In the genomic region with DNA sequence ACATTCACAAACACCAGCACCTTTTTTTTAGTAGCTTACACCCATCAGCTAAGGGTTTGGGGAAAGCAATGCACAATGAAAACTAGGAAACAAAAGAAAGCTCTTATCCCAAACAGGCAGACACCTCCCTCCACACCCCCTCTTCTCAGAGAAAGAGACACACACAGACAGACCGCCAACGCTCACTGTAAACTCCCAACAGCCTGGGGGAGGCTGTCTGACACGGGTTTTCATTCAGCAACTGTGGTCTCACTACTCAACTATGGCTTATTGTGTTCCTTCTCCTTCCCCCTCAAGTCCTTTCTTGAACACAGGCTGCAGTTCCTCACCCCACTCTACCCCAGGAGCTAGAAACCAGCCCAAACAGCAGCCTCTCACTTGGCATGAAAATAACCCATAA, we compare ENCODE assay signal across 28 cellular contexts.
DNase-seq lines count a peak whose midpoint lies in the region; ATAC-seq and TF ChIP-seq lines count a peak whose summit lies in the region.
"Had no signal": no experiment of that assay in that cellular context is flagged by ENCODE, and none has a peak within 500 bp of the region (broad histone marks: within the 10 kb centered on the region; RNA-seq: fewer than 3 reads in every experiment).

No MANE protein-coding gene starts in this region.

- no peaks in the 10 kb centered on the region for H3K36me3 Mint-ChIP-seq in activated naive CD8-positive, alpha-beta T cell
- H3K36me3 Mint-ChIP-seq in activated naive CD8-positive, alpha-beta T cell treated with anti-CD3 and anti-CD28 coated beads for 36 hours, result peaks cover 9% of the 10 kb centered on the region
- peaks cover 7% of the 10 kb centered on the region for H3K36me3 Mint-ChIP-seq in activated T-helper 17 cell treated with anti-CD3 and anti-CD28 coated beads, Interleukin-2, amount 50 U/mL, for 72 hours (ENCODE audit: low read depth)
- H3K36me3 Mint-ChIP-seq in type B pancreatic cell, result no peaks in the 10 kb centered on the region
- H3K36me3 Mint-ChIP-seq: CD4-positive, CD25-positive, alpha-beta regulatory T cell had no signal

- no peaks in the 10 kb centered on the region for H3K36me3 ChIP-seq in mesendoderm (ENCODE audit: control insufficient read depth, insufficient read depth, low read length)
- no peaks in the 10 kb centered on the region for H3K36me3 ChIP-seq in sigmoid colon
- H3K36me3 ChIP-seq: suprapubic skin had no signal

- no CpG with 5 or more reads among the region's 3 CpGs for WGBS in mesendoderm (ENCODE audit: extremely low coverage, insufficient coverage, low lambda C conversion rate)
- WGBS in sigmoid colon, 2 donors, result 77 to 82% methylated on average over 3 of the region's 3 CpGs

- H3K27me3 Mint-ChIP-seq in activated naive CD8-positive, alpha-beta T cell, result peaks cover 3% of the 10 kb centered on the region
- peaks cover 10% of the 10 kb centered on the region for H3K27me3 Mint-ChIP-seq in activated naive CD8-positive, alpha-beta T cell treated with anti-CD3 and anti-CD28 coated beads for 36 hours
- no peaks in the 10 kb centered on the region for H3K27me3 Mint-ChIP-seq in activated T-helper 17 cell treated with anti-CD3 and anti-CD28 coated beads, Interleukin-2, amount 50 U/mL, for 72 hours
- no peaks in the 10 kb centered on the region for H3K27me3 Mint-ChIP-seq in type B pancreatic cell
- H3K27me3 Mint-ChIP-seq: CD4-positive, CD25-positive, alpha-beta regulatory T cell had no signal

- no peaks in the 10 kb centered on the region for H3K27me3 ChIP-seq in mesendoderm (ENCODE audit: insufficient read depth, low read length, poor library complexity)
- no peaks in the 10 kb centered on the region for H3K27me3 ChIP-seq in sigmoid colon
- H3K27me3 ChIP-seq: suprapubic skin had no signal

- H4K8ac ChIP-seq in mesendoderm (ENCODE audit: low read depth, low read length), result no peak overlapping the region

- H3K23ac ChIP-seq in mesendoderm (ENCODE audit: low read length), result no peak overlapping the region

- H3K4me1 ChIP-seq in mesendoderm (ENCODE audit: control insufficient read depth, low read depth, low read length) (peaks cover 2% of the 10 kb centered on the region), sigmoid colon (peaks cover 0 to 21% (median 7%) of the 10 kb centered on the region in 4 donors)
- H3K4me1 ChIP-seq: psoas muscle had no signal

- H3K9ac ChIP-seq in mesendoderm (ENCODE audit: low read length), result no peak overlapping the region

- no peak overlapping the region for H2BK120ac ChIP-seq in mesendoderm (ENCODE audit: low read depth, low read length)

- H3K27ac ChIP-seq in mesendoderm (ENCODE audit: low read depth, low read length), result no peak overlapping the region
- H3K27ac ChIP-seq in sigmoid colon, result no peak overlapping the region
- H3K27ac ChIP-seq: PC-9, psoas muscle, suprapubic skin had no signal

- H3K9me3 ChIP-seq in sigmoid colon, result no peaks in the 10 kb centered on the region
- H3K9me3 ChIP-seq: psoas muscle, suprapubic skin had no signal

- no peaks in the 10 kb centered on the region for H3K79me2 ChIP-seq in mesendoderm (ENCODE audit: control insufficient read depth, insufficient read depth, low read length)

- H2BK5ac ChIP-seq in mesendoderm (ENCODE audit: low read length), result no peak overlapping the region

- peak overlapping the region; percentile 2 for H3K56ac ChIP-seq in mesendoderm (ENCODE audit: low read length)

- H3K4ac ChIP-seq in mesendoderm (ENCODE audit: low read depth, low read length), result no peak overlapping the region

- TF ChIP-seq EP300 in sigmoid colon (IDR thresholded peaks at IDR 0.05), result no peak

- no peak overlapping the region for H3K4me2 ChIP-seq in mesendoderm (ENCODE audit: low read length)
- H3K4me2 ChIP-seq: PC-9 had no signal

- no peak overlapping the region for H2AK5ac ChIP-seq in mesendoderm (ENCODE audit: low read length)

- no peak overlapping the region for H3K4me3 ChIP-seq in mesendoderm (ENCODE audit: low read length)
- H3K4me3 ChIP-seq in sigmoid colon, result no peak overlapping the region
- H3K4me3 ChIP-seq: PC-9, psoas muscle, suprapubic skin had no signal

- no peak overlapping the region for H2BK15ac ChIP-seq in mesendoderm (replicated peaks; ENCODE audit: low read depth)

- peaks cover 3% of the 10 kb centered on the region for H3K4me1 Mint-ChIP-seq in activated naive CD8-positive, alpha-beta T cell (ENCODE audit: low read depth)
- peaks cover 5% of the 10 kb centered on the region for H3K4me1 Mint-ChIP-seq in activated naive CD8-positive, alpha-beta T cell treated with anti-CD3 and anti-CD28 coated beads for 36 hours
- H3K4me1 Mint-ChIP-seq in activated T-helper 17 cell treated with anti-CD3 and anti-CD28 coated beads, Interleukin-2, amount 50 U/mL, for 72 hours, result peaks cover 23% of the 10 kb centered on the region
- H3K4me1 Mint-ChIP-seq in type B pancreatic cell (ENCODE audit: unreplicated experiment), result peaks cover 21% of the 10 kb centered on the region
- H3K4me1 Mint-ChIP-seq: CD4-positive, CD25-positive, alpha-beta regulatory T cell had no signal

- no peak overlapping the region for H4K5ac ChIP-seq in mesendoderm (ENCODE audit: low read length)

- DNase-seq in activated naive CD8-positive, alpha-beta T cell treated with anti-CD3 and anti-CD28 coated beads for 36 hours, result no peak
- no peak for DNase-seq in mesendoderm
- DNase-seq in type B pancreatic cell (ENCODE audit: extremely low spot score, unreplicated experiment), result no peak
- no peak for DNase-seq in cerebellar cortex (ENCODE audit: low spot score)
- no peak for DNase-seq in activated CD8-positive, alpha-beta memory T cell treated with anti-CD3 and anti-CD28 coated beads for 24 hours
- DNase-seq in sigmoid colon, result no peak
- DNase-seq: activated CD4-positive, alpha-beta T cell treated with anti-CD3 and anti-CD28 coated beads for 4 hours; activated effector memory CD4-positive, alpha-beta T cell treated with Interleukin-2 at 50 U/mL for 16 hours; activated T-cell treated with anti-CD3 and anti-CD28 coated beads for 4 hours; CD4-positive, CD25-positive, alpha-beta regulatory T cell; cortex of kidney; effector memory CD4-positive, alpha-beta T cell; erythroblast; kidney; naive thymus-derived CD4-positive, alpha-beta T cell; NCI-H1105; NCI-H187; NCI-H226; NCI-H526 treated with DMSO at 0.1 percent for 48 hours; occipital lobe; PC-9; psoas muscle; SHP77; stimulated activated naive CD4-positive, alpha-beta T cell had no signal

- peaks cover 4% of the 10 kb centered on the region for H3K9me3 Mint-ChIP-seq in activated naive CD8-positive, alpha-beta T cell (ENCODE audit: low read depth)
- peaks cover 7% of the 10 kb centered on the region for H3K9me3 Mint-ChIP-seq in activated naive CD8-positive, alpha-beta T cell treated with anti-CD3 and anti-CD28 coated beads for 36 hours
- peaks cover 3% of the 10 kb centered on the region for H3K9me3 Mint-ChIP-seq in activated T-helper 17 cell treated with anti-CD3 and anti-CD28 coated beads, Interleukin-2, amount 50 U/mL, for 72 hours
- no peaks in the 10 kb centered on the region for H3K9me3 Mint-ChIP-seq in type B pancreatic cell
- H3K9me3 Mint-ChIP-seq: T-helper 2 cell treated with Interferon-gamma antibody and Interleukin-4, amounts not matched to agents 5 μg/mL and 100 μg/mL, for 36 hours had no signal

- TF ChIP-seq CTCF in type B pancreatic cell (conservative IDR thresholded peaks at IDR 0.05) (no peak), sigmoid colon (IDR thresholded peaks at IDR 0.05) (no peak)

- H3K18ac ChIP-seq in mesendoderm (ENCODE audit: low read length), result no peak overlapping the region

- intact Hi-C loops in sigmoid colon (cut with DNase I), result no loop called here

- no peaks in the 10 kb centered on the region for H3K79me1 ChIP-seq in mesendoderm (ENCODE audit: low read length)

- no peak overlapping the region for H3K4me3 Mint-ChIP-seq in activated naive CD8-positive, alpha-beta T cell
- no peak overlapping the region for H3K4me3 Mint-ChIP-seq in activated naive CD8-positive, alpha-beta T cell treated with anti-CD3 and anti-CD28 coated beads for 36 hours
- peak overlapping the region; percentile 60 for H3K4me3 Mint-ChIP-seq in activated T-helper 17 cell treated with anti-CD3 and anti-CD28 coated beads, Interleukin-2, amount 50 U/mL, for 72 hours
- peak overlapping the region; percentile 63 for H3K4me3 Mint-ChIP-seq in type B pancreatic cell
- H3K4me3 Mint-ChIP-seq: CD4-positive, CD25-positive, alpha-beta regulatory T cell; naive thymus-derived CD4-positive, alpha-beta T cell; T-helper 2 cell treated with Interferon-gamma antibody and Interleukin-4, amounts not matched to agents 5 μg/mL and 100 μg/mL, for 36 hours had no signal

- peak overlapping the region; percentile 2 for H3K27ac Mint-ChIP-seq in activated naive CD8-positive, alpha-beta T cell
- H3K27ac Mint-ChIP-seq in activated naive CD8-positive, alpha-beta T cell treated with anti-CD3 and anti-CD28 coated beads for 36 hours, result no peak overlapping the region
- peak overlapping the region; percentile 67 for H3K27ac Mint-ChIP-seq in activated T-helper 17 cell treated with anti-CD3 and anti-CD28 coated beads, Interleukin-2, amount 50 U/mL, for 72 hours
- peak overlapping the region; percentile 87 for H3K27ac Mint-ChIP-seq in type B pancreatic cell
- H3K27ac Mint-ChIP-seq: CD4-positive, CD25-positive, alpha-beta regulatory T cell; naive thymus-derived CD4-positive, alpha-beta T cell; T-helper 2 cell treated with Interferon-gamma antibody and Interleukin-4, amounts not matched to agents 5 μg/mL and 100 μg/mL, for 36 hours had no signal

- TF ChIP-seq POLR2A in sigmoid colon (IDR thresholded peaks at IDR 0.05), result no peak

- ATAC-seq in activated T-helper 17 cell treated with anti-CD3 and anti-CD28 coated beads, Interleukin-2, amount 50 U/mL, for 72 hours (replicated peaks), result no peak
- ATAC-seq: naive thymus-derived CD4-positive, alpha-beta T cell; psoas muscle had no signal

Comparison
In these comparisons a context has a peak if more than half of its experiments do, and no peak if none do; other contexts are left out.
1. H3K4me3 Mint-ChIP-seq: peak in activated T-helper 17 cell treated with anti-CD3 and anti-CD28 coated beads, Interleukin-2, amount 50 U/mL, for 72 hours (single experiment) and type B pancreatic cell (single experiment); none in activated naive CD8-positive, alpha-beta T cell (single experiment) and activated naive CD8-positive, alpha-beta T cell treated with anti-CD3 and anti-CD28 coated beads for 36 hours (single experiment).